ENCODE assay signal across 20 cellular contexts in genomic region chrX:106331606-106332005, GRCh38.
"Had no signal": no experiment of that assay in that cellular context is flagged by ENCODE, and none has a peak within 500 bp of the region (broad histone marks: within the 10 kb centered on the region; RNA-seq: fewer than 3 reads in every experiment).

No MANE protein-coding gene starts in this region.

- DNase-seq: activated CD4-positive, alpha-beta T cell treated with anti-CD3 and anti-CD28 coated beads, Interleukin-2, amount 50 U/mL, for 4 hours; activated CD8-positive, alpha-beta memory T cell treated with anti-CD3 and anti-CD28 coated beads for 24 hours; activated CD8-positive, alpha-beta memory T cell treated with anti-CD3 and anti-CD28 coated beads, Interleukin-2, amount 50 U/mL, for 4 hours; activated naive CD4-positive, alpha-beta T cell; activated T-cell treated with anti-CD3 and anti-CD28 coated beads, Interleukin-2, amount 50 U/mL, for 4 hours; adrenal gland; central memory CD4-positive, alpha-beta T cell; effector memory CD4-positive, alpha-beta T cell; glutamatergic neuron; left ventricle myocardium superior; midbrain; natural killer cell; retina; sigmoid colon; stimulated activated CD4-positive, alpha-beta T cell treated with anti-CD3 and anti-CD28 coated beads, Interleukin-15, amount 100 ng/mL, for 24 hours; stimulated activated naive B cell treated with anti-CD40 and anti-IgM and Interleukin-4, amounts not matched to agents 10 μg/mL and 1 μg/mL and 100 μg/mL, for 72 hours; transverse colon had no signal

- H3K79me2 ChIP-seq: hepatocyte had no signal

- H2AFZ ChIP-seq: hepatocyte had no signal

- H3K4me1 ChIP-seq: adrenal gland, sigmoid colon, transverse colon had no signal

- H3K36me3 ChIP-seq: adrenal gland, sigmoid colon, transverse colon had no signal

- H3K9me3 ChIP-seq: adrenal gland, sigmoid colon, transverse colon had no signal

- H3K27ac ChIP-seq: adrenal gland, hepatocyte, sigmoid colon, transverse colon had no signal

- ATAC-seq: activated T-cell treated with anti-CD3 and anti-CD28 coated beads, Interleukin-2, amount 50 U/mL, for 4 hours; esophagus mucosa; left ventricle myocardium superior; natural killer cell; stimulated activated naive B cell treated with anti-CD40 and anti-IgM and Interleukin-4, amounts not matched to agents 10 μg/mL and 1 μg/mL and 100 μg/mL, for 72 hours had no signal

- H3K4me3 ChIP-seq: adrenal gland, hepatocyte, sigmoid colon, smooth muscle cell, transverse colon had no signal

- H3K4me2 ChIP-seq: hepatocyte, smooth muscle cell had no signal

- H3K27me3 ChIP-seq: hepatocyte, sigmoid colon, transverse colon had no signal
